In the genomic region with DNA sequence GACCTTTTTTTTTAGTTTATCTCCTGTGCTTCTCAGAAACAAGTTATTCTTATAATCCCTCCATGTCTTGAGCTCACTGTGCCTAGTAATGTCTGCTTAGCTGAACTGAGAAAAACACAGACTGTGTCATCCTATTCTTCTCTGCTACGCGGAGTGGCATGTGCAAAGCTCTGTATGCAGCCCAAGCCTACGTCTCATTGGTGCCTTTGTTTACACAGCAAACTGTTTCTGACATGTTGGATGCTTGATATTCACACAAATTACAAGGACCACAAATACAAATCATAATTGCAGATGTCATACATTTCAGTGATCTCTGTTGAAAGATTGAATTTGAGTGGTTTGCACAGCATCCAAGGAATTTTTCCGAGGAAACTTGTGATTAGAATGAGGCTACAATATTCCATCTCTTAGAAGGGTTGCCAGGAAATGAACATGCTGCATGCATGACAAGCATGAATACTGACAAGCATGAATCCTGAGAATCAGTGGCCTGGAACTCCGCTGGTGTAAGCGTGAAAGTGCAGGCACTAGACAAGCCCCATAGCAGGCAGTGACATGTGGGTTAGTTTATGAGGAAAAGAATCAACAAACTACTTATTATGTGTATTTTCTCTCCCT, we compare ENCODE assay signal across 15 cellular contexts.
DNase-seq lines count a peak whose midpoint lies in the region; ATAC-seq, FAIRE-seq and TF ChIP-seq lines count a peak whose summit lies in the region.
"Had no signal": no experiment of that assay in that cellular context is flagged by ENCODE, and none has a peak within 500 bp of the region (broad histone marks: within the 10 kb centered on the region; RNA-seq: fewer than 3 reads in every experiment).

No MANE protein-coding gene starts in this region.

- no peaks in the 10 kb centered on the region for H3K4me1 ChIP-seq in K562 (replicated peaks in 1 of 2; ENCODE audit: control insufficient read depth in 2 of 2, insufficient read depth in 2 of 2, low read length in 2 of 2)
- peaks cover 27% of the 10 kb centered on the region for H3K4me1 ChIP-seq in keratinocyte (ENCODE audit: control insufficient read depth, extremely low read depth, insufficient read depth, low read length)

- FAIRE-seq in K562 (lab: Jason Lieb, UNC) (peak; percentile 64), keratinocyte (lab: Jason Lieb, UNC) (peak; percentile 82)
- FAIRE-seq: frontal cortex had no signal

- dilution Hi-C loops in keratinocyte (cut with MboI; ENCODE audit: extremely low pct_ligation_motif_present, low sequenced_read_pairs): no loop called here

- H3K36me3 ChIP-seq in K562 (ENCODE audit: control insufficient read depth, insufficient read depth, low read length) (no peaks in the 10 kb centered on the region), keratinocyte (ENCODE audit: control insufficient read depth in 2 of 2, extremely low read depth in 1 of 2, insufficient read depth in 2 of 2, low read length in 2 of 2) (no peaks in the 10 kb centered on the region)
- H3K36me3 ChIP-seq: thoracic aorta had no signal

- H3K9me3 ChIP-seq in K562 (replicated peaks; ENCODE audit: control insufficient read depth, insufficient read depth, low read depth, low read length): no peaks in the 10 kb centered on the region
- no peaks in the 10 kb centered on the region for H3K9me3 ChIP-seq in keratinocyte (ENCODE audit: control insufficient read depth, low read depth, low read length)
- H3K9me3 ChIP-seq: mucosa of descending colon, thoracic aorta had no signal

- no peak for TF ChIP-seq EP300 in K562 (IDR thresholded peaks at IDR 0.05; ENCODE audit: low read length)

- TF ChIP-seq POLR2A in K562 (conservative IDR thresholded peaks at IDR 0.05): no peak

- CTCF ChIA-PET in K562 (lab: Yijun Ruan, JAX; ENCODE audit: low intra/inter-chr PET ratio): no interaction called here

- H3K4me2 ChIP-seq in K562 (ENCODE audit: insufficient read depth, low read length): no peak overlapping the region
- H3K4me2 ChIP-seq in keratinocyte (ENCODE audit: control insufficient read depth, extremely low read depth, insufficient read depth, low read depth, low read length): no peak overlapping the region

- 32% methylated on average over 6 of the region's 6 CpGs for WGBS in K562 (ENCODE audit: insufficient coverage, low coverage, missing lambda C conversion rate)

- no peak for TF ChIP-seq CTCF in AG09319 (IDR thresholded peaks at IDR 0.05; ENCODE audit: low read depth, low read length)
- no peak for TF ChIP-seq CTCF in K562 (IDR thresholded peaks at IDR 0.05 in 2 of 3, conservative IDR thresholded peaks at IDR 0.05 in 1 of 3; ENCODE audit: insufficient read depth in 2 of 3, low read depth in 1 of 3, low read length in 3 of 3)
- peak in 1 of 3 experiments; percentile 4 for TF ChIP-seq CTCF in keratinocyte (optimal IDR thresholded peaks at IDR 0.05 in 1 of 3, IDR thresholded peaks at IDR 0.05 in 1 of 3, conservative IDR thresholded peaks at IDR 0.05 in 1 of 3; ENCODE audit: extremely low read depth in 1 of 3, insufficient read depth in 2 of 3, low read length in 3 of 3)

- H2AFZ ChIP-seq in K562 (ENCODE audit: low read depth, low read length): no peak overlapping the region
- no peak overlapping the region for H2AFZ ChIP-seq in keratinocyte (ENCODE audit: control insufficient read depth, low read length)

- no peak overlapping the region for H3K9ac ChIP-seq in K562 (ENCODE audit: insufficient read depth in 1 of 2, low read depth in 2 of 2, low read length in 2 of 2)
- H3K9ac ChIP-seq in keratinocyte (ENCODE audit: control insufficient read depth, extremely low read depth, insufficient read depth, low read length): peak overlapping the region; percentile 24

- POLR2A ChIA-PET in K562 (lab: Yijun Ruan, JAX): interaction anchor here (0.6 to 0.7 kb wide), 2 partner anchors 10 to 56 kb away, joined by 3 read pairs; no protein-coding TSS in a partner anchor

- H3K9me1 ChIP-seq in K562 (ENCODE audit: control insufficient read depth, insufficient read depth, low read length) (no peaks in the 10 kb centered on the region), keratinocyte (ENCODE audit: control insufficient read depth, extremely low read depth, insufficient read depth, low read length) (no peaks in the 10 kb centered on the region)

- no peak overlapping the region for H3K4me3 ChIP-seq in K562
- no peak overlapping the region for H3K4me3 ChIP-seq in keratinocyte (ENCODE audit: control insufficient read depth in 2 of 3, extremely low read depth in 1 of 3, insufficient read depth in 2 of 3, low read depth in 1 of 3, low read length in 3 of 3)
- H3K4me3 ChIP-seq: mucosa of descending colon, thoracic aorta had no signal

- H3K79me2 ChIP-seq in K562 (ENCODE audit: control insufficient read depth, insufficient read depth, low read length): no peaks in the 10 kb centered on the region
- H3K79me2 ChIP-seq in keratinocyte (ENCODE audit: control insufficient read depth, insufficient read depth, low read length): no peaks in the 10 kb centered on the region

- no TSS peak for BruUV-seq in K562 (replicated peaks; lab: Mats Ljungman, UMichigan)

- in situ Hi-C loops in K562 (cut with MboI): no loop called here

- 0 out of 3 replicates have a peak, but pooled peaks have one; percentile 39 for ATAC-seq in K562
- ATAC-seq in GM18520 (IDR thresholded peaks at IDR 0.05; ENCODE audit: unreplicated experiment): no peak
- ATAC-seq: mucosa of descending colon had no signal

- H4K20me1 ChIP-seq in K562 (replicated peaks; ENCODE audit: control insufficient read depth, insufficient read depth, low read length): no peaks in the 10 kb centered on the region
- H4K20me1 ChIP-seq in keratinocyte (ENCODE audit: control insufficient read depth, extremely low read depth, insufficient read depth, low read length): no peaks in the 10 kb centered on the region

- intact Hi-C loops in K562 (cut with micrococcal nuclease): no loop called here

- H3K27me3 ChIP-seq in K562 (ENCODE audit: control insufficient read depth in 2 of 2, insufficient read depth in 2 of 2, low read length in 2 of 2) (no peaks in the 10 kb centered on the region), keratinocyte (ENCODE audit: control insufficient read depth, extremely low read depth, insufficient read depth, low read length) (no peaks in the 10 kb centered on the region)

- no peak overlapping the region for H3K27ac ChIP-seq in K562 (ENCODE audit: extremely low read depth, low read depth, low read length)
- peak overlapping the region; percentile 59 for H3K27ac ChIP-seq in keratinocyte (ENCODE audit: control insufficient read depth, insufficient read depth, low read length)
- H3K27ac ChIP-seq: thoracic aorta had no signal

- DNase-seq in AG09319 (ENCODE audit: extremely low read depth, low read depth): peak; percentile 95
- peak; percentile 33 for DNase-seq in HuH-7 (ENCODE audit: low spot score)
- no peak for DNase-seq in K562 (ENCODE audit: extremely low read depth in 1 of 4, low spot score in 3 of 4)
- no peak for DNase-seq in keratinocyte (ENCODE audit: low read depth, low spot score)
- DNase-seq in T-helper 1 cell: no peak
- no peak for DNase-seq in stimulated activated CD4-positive, alpha-beta T cell treated with anti-CD3 and anti-CD28 coated beads, Interleukin-4, amount 100 ng/mL, for 4 hours
- no peak for DNase-seq in OCI-M2 (lab: John Stamatoyannopoulos, UW; ENCODE audit: unreplicated experiment)
- DNase-seq: activated B cell treated with CpG ODN at 0.5 μM for 24 hours; activated naive CD8-positive, alpha-beta T cell treated with anti-CD3 and anti-CD28 coated beads for 36 hours; CD4-positive, CD25-positive, alpha-beta regulatory T cell; mucosa of descending colon; NCI-H446 treated with DMSO at 0.1 percent for 48 hours had no signal

- no peak for TF ChIP-seq RAD21 in K562 (CRISPR knock-in tag; conservative IDR thresholded peaks at IDR 0.05 in 1 of 2, IDR thresholded peaks at IDR 0.05 in 1 of 2)

TF ChIP-seq in K562, 482 proteins besides CTCF, POLR2A, EP300 and RAD21 (continues in another document):
- no peak for TF ChIP-seq ZNF316 (IDR thresholded peaks at IDR 0.05)
- TF ChIP-seq, protein P1, sequence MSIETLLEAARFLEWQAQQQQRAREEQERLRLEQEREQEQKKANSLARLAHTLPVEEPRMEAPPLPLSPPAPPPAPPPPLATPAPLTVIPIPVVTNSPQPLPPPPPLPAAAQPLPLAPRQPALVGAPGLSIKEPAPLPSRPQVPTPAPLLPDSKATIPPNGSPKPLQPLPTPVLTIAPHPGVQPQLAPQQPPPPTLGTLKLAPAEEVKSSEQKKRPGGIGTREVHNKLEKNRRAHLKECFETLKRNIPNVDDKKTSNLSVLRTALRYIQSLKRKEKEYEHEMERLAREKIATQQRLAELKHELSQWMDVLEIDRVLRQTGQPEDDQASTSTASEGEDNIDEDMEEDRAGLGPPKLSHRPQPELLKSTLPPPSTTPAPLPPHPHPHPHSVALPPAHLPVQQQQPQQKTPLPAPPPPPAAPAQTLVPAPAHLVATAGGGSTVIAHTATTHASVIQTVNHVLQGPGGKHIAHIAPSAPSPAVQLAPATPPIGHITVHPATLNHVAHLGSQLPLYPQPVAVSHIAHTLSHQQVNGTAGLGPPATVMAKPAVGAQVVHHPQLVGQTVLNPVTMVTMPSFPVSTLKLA (conservative IDR thresholded peaks at IDR 0.05): no peak
- TF ChIP-seq, protein P2, sequence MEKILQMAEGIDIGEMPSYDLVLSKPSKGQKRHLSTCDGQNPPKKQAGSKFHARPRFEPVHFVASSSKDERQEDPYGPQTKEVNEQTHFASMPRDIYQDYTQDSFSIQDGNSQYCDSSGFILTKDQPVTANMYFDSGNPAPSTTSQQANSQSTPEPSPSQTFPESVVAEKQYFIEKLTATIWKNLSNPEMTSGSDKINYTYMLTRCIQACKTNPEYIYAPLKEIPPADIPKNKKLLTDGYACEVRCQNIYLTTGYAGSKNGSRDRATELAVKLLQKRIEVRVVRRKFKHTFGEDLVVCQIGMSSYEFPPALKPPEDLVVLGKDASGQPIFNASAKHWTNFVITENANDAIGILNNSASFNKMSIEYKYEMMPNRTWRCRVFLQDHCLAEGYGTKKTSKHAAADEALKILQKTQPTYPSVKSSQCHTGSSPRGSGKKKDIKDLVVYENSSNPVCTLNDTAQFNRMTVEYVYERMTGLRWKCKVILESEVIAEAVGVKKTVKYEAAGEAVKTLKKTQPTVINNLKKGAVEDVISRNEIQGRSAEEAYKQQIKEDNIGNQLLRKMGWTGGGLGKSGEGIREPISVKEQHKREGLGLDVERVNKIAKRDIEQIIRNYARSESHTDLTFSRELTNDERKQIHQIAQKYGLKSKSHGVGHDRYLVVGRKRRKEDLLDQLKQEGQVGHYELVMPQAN (IDR thresholded peaks at IDR 0.05; ENCODE audit: borderline replicate concordance): no peak
- no peak for TF ChIP-seq ZNF707 (CRISPR knock-in tag; conservative IDR thresholded peaks at IDR 0.05)

Comparison
In these comparisons a context has a peak if more than half of its experiments do, and no peak if none do; other contexts are left out.
1. DNase-seq: peak in AG09319 (single experiment) and HuH-7 (single experiment); none in K562 (0 of 4), keratinocyte (single experiment), T-helper 1 cell (0 of 5), stimulated activated CD4-positive, alpha-beta T cell treated with anti-CD3 and anti-CD28 coated beads, Interleukin-4, amount 100 ng/mL, for 4 hours (0 of 2) and OCI-M2 (single experiment).